In the genomic region with DNA sequence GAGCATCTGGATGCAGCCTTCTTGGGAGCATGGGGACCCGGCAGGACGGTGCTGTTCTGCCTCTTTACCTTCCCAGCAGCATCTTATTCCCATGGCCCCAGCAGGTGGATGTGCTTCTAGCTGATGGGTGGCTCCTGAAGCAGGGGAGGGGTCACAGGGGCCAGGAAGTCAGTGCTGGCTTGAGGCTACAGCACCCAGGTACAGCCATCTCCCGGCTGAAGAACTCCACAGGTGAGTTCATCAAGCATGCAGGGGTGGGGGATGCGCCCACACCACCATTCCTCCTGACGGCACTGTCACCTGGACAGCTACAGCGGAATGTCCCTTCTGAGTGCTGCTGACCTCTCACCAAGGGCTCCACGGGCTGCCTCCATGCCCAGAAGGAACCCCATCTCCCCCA, we compare ENCODE assay signal across 19 cellular contexts. TPM values are rescaled to one million over a fixed set of nuclear protein-coding genes. Genes with fewer than 3 reads are reported as not detected.
DNase-seq lines count a peak whose midpoint lies in the region; ATAC-seq lines count a peak whose summit lies in the region.
"Had no signal": no experiment of that assay in that cellular context is flagged by ENCODE, and none has a peak within 500 bp of the region (broad histone marks: within the 10 kb centered on the region; RNA-seq: fewer than 3 reads in every experiment).

No MANE protein-coding gene starts in this region.

- no peaks in the 10 kb centered on the region for H3K9me3 Mint-ChIP-seq in activated T-cell treated with anti-CD3 and anti-CD28 coated beads, Interleukin-2, amount 50 U/mL, for 72 hours
- no peaks in the 10 kb centered on the region for H3K9me3 Mint-ChIP-seq in activated naive CD8-positive, alpha-beta T cell treated with anti-CD3 and anti-CD28 coated beads, Interleukin-2, amount 50 U/mL, for 24 hours
- no peaks in the 10 kb centered on the region for H3K9me3 Mint-ChIP-seq in stimulated activated effector memory CD8-positive, alpha-beta T cell treated with anti-CD3 and anti-CD28 coated beads, Interleukin-12 subunit alpha, Interleukin-12 subunit beta, amount 100 ng/mL, for 72 hours
- H3K9me3 Mint-ChIP-seq: neural crest cell had no signal

- H3K9me3 ChIP-seq in T-helper 17 cell (ENCODE audit: control insufficient read depth, low read length, poor library complexity, severe bottlenecking), result no peaks in the 10 kb centered on the region
- H3K9me3 ChIP-seq: HAP-1, lower lobe of right lung, right atrium auricular region, spleen had no signal

- H3K36me3 Mint-ChIP-seq in activated T-cell treated with anti-CD3 and anti-CD28 coated beads, Interleukin-2, amount 50 U/mL, for 72 hours (ENCODE audit: insufficient read depth in 2 of 2), result peaks cover 4 to 20% of the 10 kb centered on the region in 2 donors
- H3K36me3 Mint-ChIP-seq in T-helper 17 cell (ENCODE audit: low read depth), result peaks cover 5% of the 10 kb centered on the region
- H3K36me3 Mint-ChIP-seq in activated naive CD8-positive, alpha-beta T cell treated with anti-CD3 and anti-CD28 coated beads, Interleukin-2, amount 50 U/mL, for 24 hours (ENCODE audit: low read depth), result peaks cover 8% of the 10 kb centered on the region
- peaks cover 66% of the 10 kb centered on the region for H3K36me3 Mint-ChIP-seq in stimulated activated effector memory CD8-positive, alpha-beta T cell treated with anti-CD3 and anti-CD28 coated beads, Interleukin-12 subunit alpha, Interleukin-12 subunit beta, amount 100 ng/mL, for 72 hours
- H3K36me3 Mint-ChIP-seq: stimulated activated memory B cell treated with anti-CD40 and anti-IgM and Interleukin-4, amounts not matched to agents 10 μg/mL and 1 μg/mL and 100 μg/mL, for 72 hours had no signal

- no peak overlapping the region for H3K27ac Mint-ChIP-seq in activated T-cell treated with anti-CD3 and anti-CD28 coated beads, Interleukin-2, amount 50 U/mL, for 72 hours
- H3K27ac Mint-ChIP-seq in T-helper 17 cell, result peak overlapping the region; percentile 100
- H3K27ac Mint-ChIP-seq in activated naive CD8-positive, alpha-beta T cell treated with anti-CD3 and anti-CD28 coated beads, Interleukin-2, amount 50 U/mL, for 24 hours, result peak overlapping the region; percentile 95
- H3K27ac Mint-ChIP-seq in stimulated activated effector memory CD8-positive, alpha-beta T cell treated with anti-CD3 and anti-CD28 coated beads, Interleukin-12 subunit alpha, Interleukin-12 subunit beta, amount 100 ng/mL, for 72 hours, result peak overlapping the region; percentile 26
- H3K27ac Mint-ChIP-seq: stimulated activated memory B cell treated with anti-CD40 and anti-IgM and Interleukin-4, amounts not matched to agents 10 μg/mL and 1 μg/mL and 100 μg/mL, for 72 hours had no signal

- no peaks in the 10 kb centered on the region for H3K27me3 Mint-ChIP-seq in activated T-cell treated with anti-CD3 and anti-CD28 coated beads, Interleukin-2, amount 50 U/mL, for 72 hours (ENCODE audit: low read depth)
- H3K27me3 Mint-ChIP-seq in T-helper 17 cell, result no peaks in the 10 kb centered on the region
- peaks cover 2% of the 10 kb centered on the region for H3K27me3 Mint-ChIP-seq in activated naive CD8-positive, alpha-beta T cell treated with anti-CD3 and anti-CD28 coated beads, Interleukin-2, amount 50 U/mL, for 24 hours
- H3K27me3 Mint-ChIP-seq: stimulated activated memory B cell treated with anti-CD40 and anti-IgM and Interleukin-4, amounts not matched to agents 10 μg/mL and 1 μg/mL and 100 μg/mL, for 72 hours had no signal

- H3K4me1 Mint-ChIP-seq in activated T-cell treated with anti-CD3 and anti-CD28 coated beads, Interleukin-2, amount 50 U/mL, for 72 hours (ENCODE audit: low read depth), result peaks cover 99% of the 10 kb centered on the region
- H3K4me1 Mint-ChIP-seq in T-helper 17 cell, result peaks cover 78% of the 10 kb centered on the region
- peaks cover 96% of the 10 kb centered on the region for H3K4me1 Mint-ChIP-seq in activated naive CD8-positive, alpha-beta T cell treated with anti-CD3 and anti-CD28 coated beads, Interleukin-2, amount 50 U/mL, for 24 hours
- H3K4me1 Mint-ChIP-seq in stimulated activated effector memory CD8-positive, alpha-beta T cell treated with anti-CD3 and anti-CD28 coated beads, Interleukin-12 subunit alpha, Interleukin-12 subunit beta, amount 100 ng/mL, for 72 hours, result peaks cover 97% of the 10 kb centered on the region
- H3K4me1 Mint-ChIP-seq: neural crest cell; stimulated activated memory B cell treated with anti-CD40 and anti-IgM and Interleukin-4, amounts not matched to agents 10 μg/mL and 1 μg/mL and 100 μg/mL, for 72 hours had no signal

- no peak for DNase-seq in activated T-cell treated with anti-CD3 and anti-CD28 coated beads, Interleukin-2, amount 50 U/mL, for 72 hours
- DNase-seq in activated T-cell treated with anti-CD3 and anti-CD28 coated beads, Interleukin-2, amount 50 U/mL, for 1 hour, result no peak
- DNase-seq in T-helper 17 cell, result no peak
- DNase-seq in activated naive CD8-positive, alpha-beta T cell treated with anti-CD3 and anti-CD28 coated beads, Interleukin-2, amount 50 U/mL, for 24 hours, result no peak
- no peak for DNase-seq in stimulated activated effector memory CD8-positive, alpha-beta T cell treated with anti-CD3 and anti-CD28 coated beads, Interleukin-12 subunit alpha, Interleukin-12 subunit beta, amount 100 ng/mL, for 72 hours (ENCODE audit: low spot score in 2 of 2)
- DNase-seq: glutamatergic neuron; kidney; lower lobe of right lung; NCI-H1092; NCI-H187 treated with DMSO at 0.1 percent for 48 hours; spleen; stimulated activated CD4-positive, alpha-beta T cell treated with anti-CD3 and anti-CD28 coated beads, Interleukin-2, amount 100 ng/mL, for 48 hours had no signal

- ATAC-seq in activated T-cell treated with anti-CD3 and anti-CD28 coated beads, Interleukin-2, amount 50 U/mL, for 72 hours (replicated peaks in 1 of 2), result no peak
- ATAC-seq in T-helper 17 cell (no peak), GM21526 (IDR thresholded peaks at IDR 0.05; ENCODE audit: low FRiP score, unreplicated experiment) (no peak), HG03354 (IDR thresholded peaks at IDR 0.05; ENCODE audit: poor library complexity, severe bottlenecking, unreplicated experiment) (no peak), GM21447 (IDR thresholded peaks at IDR 0.05; ENCODE audit: unreplicated experiment) (no peak)
- no peak for ATAC-seq in activated naive CD8-positive, alpha-beta T cell treated with anti-CD3 and anti-CD28 coated beads, Interleukin-2, amount 50 U/mL, for 24 hours
- ATAC-seq in stimulated activated effector memory CD8-positive, alpha-beta T cell treated with anti-CD3 and anti-CD28 coated beads, Interleukin-12 subunit alpha, Interleukin-12 subunit beta, amount 100 ng/mL, for 72 hours, result no peak
- ATAC-seq: lower lobe of right lung; stimulated activated memory B cell treated with anti-CD40 and anti-IgM and Interleukin-4, amounts not matched to agents 10 μg/mL and 1 μg/mL and 100 μg/mL, for 72 hours had no signal

- H3K4me3 Mint-ChIP-seq in activated T-cell treated with anti-CD3 and anti-CD28 coated beads, Interleukin-2, amount 50 U/mL, for 72 hours, result peak overlapping the region; percentile 79 to 82
- peak overlapping the region; percentile 94 for H3K4me3 Mint-ChIP-seq in T-helper 17 cell
- peak overlapping the region; percentile 71 for H3K4me3 Mint-ChIP-seq in activated naive CD8-positive, alpha-beta T cell treated with anti-CD3 and anti-CD28 coated beads, Interleukin-2, amount 50 U/mL, for 24 hours
- H3K4me3 Mint-ChIP-seq in stimulated activated effector memory CD8-positive, alpha-beta T cell treated with anti-CD3 and anti-CD28 coated beads, Interleukin-12 subunit alpha, Interleukin-12 subunit beta, amount 100 ng/mL, for 72 hours, result peak overlapping the region; percentile 42
- H3K4me3 Mint-ChIP-seq: neural crest cell; stimulated activated memory B cell treated with anti-CD40 and anti-IgM and Interleukin-4, amounts not matched to agents 10 μg/mL and 1 μg/mL and 100 μg/mL, for 72 hours had no signal

RNA-seq across cellular contexts. Expression of a gene that starts 57.3 kb away (rescaled TPM):
- 10 to 100 TPM; 54.4 to 58.0 TPM for total RNA-seq in activated T-cell treated with anti-CD3 and anti-CD28 coated beads, Interleukin-2, amount 50 U/mL, for 72 hours
- total RNA-seq in T-helper 17 cell, result 100 to 1,000 TPM; 167 to 174 TPM

Comparison
In these comparisons a context has a peak if more than half of its experiments do, and no peak if none do; other contexts are left out.
1. H3K4me3 Mint-ChIP-seq: peak in every context shown above with its lines; median percentile 94 in T-helper 17 cell; 80 in activated T-cell treated with anti-CD3 and anti-CD28 coated beads, Interleukin-2, amount 50 U/mL, for 72 hours; 71 in activated naive CD8-positive, alpha-beta T cell treated with anti-CD3 and anti-CD28 coated beads, Interleukin-2, amount 50 U/mL, for 24 hours; 42 in stimulated activated effector memory CD8-positive, alpha-beta T cell treated with anti-CD3 and anti-CD28 coated beads, Interleukin-12 subunit alpha, Interleukin-12 subunit beta, amount 100 ng/mL, for 72 hours.